Comparison of ENCODE assay signal across 18 cellular contexts in the genomic region with DNA sequence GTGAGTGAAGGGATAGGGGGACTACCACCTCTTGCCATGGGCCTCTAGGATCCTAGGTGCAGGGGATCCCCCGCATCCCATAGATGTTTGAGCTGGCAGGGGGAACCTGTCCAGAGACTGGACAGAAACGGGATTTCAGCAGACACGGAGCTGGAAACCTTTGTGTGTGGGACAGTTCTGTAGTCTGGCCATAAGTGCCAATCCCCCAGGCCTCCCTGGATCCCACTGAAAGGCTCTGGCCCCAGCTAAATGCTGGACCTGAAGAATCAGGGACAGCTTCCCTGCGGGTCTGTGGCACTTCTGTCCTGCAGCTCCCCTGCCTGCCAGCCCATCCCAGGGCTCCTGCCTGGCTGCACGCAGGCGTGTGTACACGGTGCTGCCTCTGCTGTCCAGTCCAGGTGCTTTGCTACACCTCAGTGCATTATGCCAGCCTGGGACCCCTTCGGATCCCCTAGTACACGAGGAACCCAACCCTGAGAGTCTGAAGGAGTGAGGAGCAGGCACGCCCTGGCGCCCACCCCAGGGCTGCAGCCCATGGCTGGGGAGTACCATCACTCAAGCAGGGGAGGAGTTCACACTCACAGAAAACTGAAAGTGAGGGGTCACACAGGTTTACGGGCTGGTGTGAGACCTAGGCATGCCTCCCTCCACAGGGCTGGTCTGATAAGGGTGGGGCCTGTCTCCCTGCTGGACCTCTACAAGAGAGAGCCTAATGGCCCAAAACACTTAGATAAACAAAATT.
"Had no signal": no experiment of that assay in that cellular context is flagged by ENCODE, and none has a peak within 500 bp of the region (broad histone marks: within the 10 kb centered on the region; RNA-seq: fewer than 3 reads in every experiment).

No MANE protein-coding gene starts in this region.

- H3K4me3 ChIP-seq: ascending aorta, heart right ventricle, lung, pancreas had no signal

- H3K27ac ChIP-seq: ascending aorta, epithelial cell of prostate, heart right ventricle, pancreas, VCaP had no signal

- FAIRE-seq: bronchial epithelial cell, pancreas had no signal

- H3K9me3 ChIP-seq: ascending aorta, pancreas had no signal

- H3K4me1 ChIP-seq: ascending aorta, heart right ventricle, pancreas had no signal

- H3K27me3 ChIP-seq: ascending aorta, heart right ventricle, pancreas had no signal

- H3K36me3 ChIP-seq: ascending aorta, heart right ventricle, pancreas had no signal

- ATAC-seq: activated T-helper 17 cell treated with anti-CD3 and anti-CD28 coated beads, Interleukin-2, amount 50 U/mL, for 72 hours; effector memory CD8-positive, alpha-beta T cell; left cardiac atrium; pancreas had no signal

- DNase-seq: activated CD4-positive, alpha-beta T cell treated with anti-CD3 and anti-CD28 coated beads, Interleukin-2, amount 50 U/mL, for 48 hours; activated naive CD4-positive, alpha-beta T cell treated with anti-CD3 and anti-CD28 coated beads for 36 hours; dermis blood vessel endothelial cell; effector memory CD8-positive, alpha-beta T cell; heart right ventricle; left cardiac atrium; stimulated activated CD4-positive, alpha-beta T cell treated with anti-CD3 and anti-CD28 coated beads, Interleukin-12 subunit alpha, Interleukin-12 subunit beta, amount 100 ng/mL, for 4 hours; stimulated activated CD4-positive, alpha-beta T cell treated with anti-CD3 and anti-CD28 coated beads, Interleukin-2, amount 100 ng/mL, for 24 hours; stimulated activated naive B cell treated with anti-CD40 and anti-IgM and Interleukin-4, amounts not matched to agents 10 μg/mL and 1 μg/mL and 100 μg/mL, for 72 hours; T-helper 1 cell; T1000 had no signal
